29 cellular contexts compared by ENCODE assay signal in the genomic region with DNA sequence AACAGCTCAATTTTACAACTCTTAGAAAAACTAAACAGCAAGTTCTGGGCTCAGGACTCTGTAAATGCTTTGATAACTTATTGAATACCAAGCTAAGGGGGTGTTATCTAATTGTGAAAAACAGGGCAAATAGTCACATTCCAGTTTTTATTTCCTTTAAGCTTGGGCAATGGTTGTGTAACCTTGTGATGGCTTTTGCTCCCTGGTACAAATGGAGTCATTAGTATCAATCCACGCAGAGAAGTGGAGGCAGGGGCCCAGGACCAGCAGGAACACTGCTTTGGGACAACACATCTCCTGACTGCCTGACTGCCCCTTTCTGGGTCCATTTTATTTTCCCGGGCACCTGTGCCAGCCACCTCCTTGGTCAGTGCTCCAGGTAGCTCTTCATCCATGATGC.
"Had no signal": no experiment of that assay in that cellular context is flagged by ENCODE, and none has a peak within 500 bp of the region (broad histone marks: within the 10 kb centered on the region; RNA-seq: fewer than 3 reads in every experiment).

No MANE protein-coding gene starts in this region.

- H3K9me3 ChIP-seq: ascending aorta, breast epithelium, colonic mucosa, esophagus squamous epithelium, gastroesophageal sphincter had no signal

- DNase-seq: activated B cell treated with CpG ODN at 0.5 μM for 24 hours; activated CD4-positive, alpha-beta T cell treated with anti-CD3 and anti-CD28 coated beads for 48 hours; activated CD4-positive, alpha-beta T cell treated with anti-CD3 and anti-CD28 coated beads, Interleukin-2, amount 50 U/mL, for 1 hour; activated CD4-positive, alpha-beta T cell treated with anti-CD3 and anti-CD28 coated beads, Interleukin-2, amount 50 U/mL, for 48 hours; activated CD8-positive, alpha-beta memory T cell treated with anti-CD3 and anti-CD28 coated beads for 24 hours; activated CD8-positive, alpha-beta T cell treated with anti-CD3 and anti-CD28 coated beads for 36 hours; activated gamma-delta T cell; activated naive CD4-positive, alpha-beta T cell; activated naive CD4-positive, alpha-beta T cell treated with anti-CD3 and anti-CD28 coated beads, Interleukin-2, amount 10 ng/mL, durations not matched to agents 7 days and 5 days; activated T-cell treated with anti-CD3 and anti-CD28 coated beads, Interleukin-2, amount 50 U/mL, for 4 hours; central memory CD4-positive, alpha-beta T cell; cerebellar nuclear complex; colonic mucosa; effector CD8-positive, alpha-beta T cell; esophagus squamous epithelium; foreskin melanocyte; T-helper 1 cell; T-helper 17 cell; T1000; WERI-Rb-1 had no signal

- H3K4me1 ChIP-seq: breast epithelium, colonic mucosa had no signal

- H3K4me3 ChIP-seq: ascending aorta, breast epithelium, cardiac muscle cell, colonic mucosa, esophagus squamous epithelium, gastroesophageal sphincter had no signal

- H3K36me3 ChIP-seq: ascending aorta, breast epithelium, cardiac muscle cell, colonic mucosa, esophagus squamous epithelium, gastroesophageal sphincter, WERI-Rb-1 had no signal

- H3K27ac ChIP-seq: ascending aorta, breast epithelium, cardiac muscle cell, colonic mucosa, epithelial cell of prostate, esophagus squamous epithelium, gastroesophageal sphincter, WERI-Rb-1 had no signal

- FAIRE-seq: endometrium, endothelial cell of umbilical vein had no signal

- H3K27me3 ChIP-seq: ascending aorta, breast epithelium, colonic mucosa had no signal

- ATAC-seq: activated CD4-positive, CD25-positive, alpha-beta regulatory T cell treated with anti-CD3 and anti-CD28 coated beads, Interleukin-2, amount 50 U/mL, for 24 hours; activated CD8-positive, alpha-beta T cell treated with anti-CD3 and anti-CD28 coated beads for 36 hours; activated T-cell treated with anti-CD3 and anti-CD28 coated beads, Interleukin-2, amount 50 U/mL, for 4 hours; activated T-helper 17 cell treated with anti-CD3 and anti-CD28 coated beads, Interleukin-2, amount 50 U/mL, for 72 hours; gastroesophageal sphincter; T-helper 17 cell had no signal
